Comparison of ENCODE assay signal across 6 cellular contexts in the genomic region with DNA sequence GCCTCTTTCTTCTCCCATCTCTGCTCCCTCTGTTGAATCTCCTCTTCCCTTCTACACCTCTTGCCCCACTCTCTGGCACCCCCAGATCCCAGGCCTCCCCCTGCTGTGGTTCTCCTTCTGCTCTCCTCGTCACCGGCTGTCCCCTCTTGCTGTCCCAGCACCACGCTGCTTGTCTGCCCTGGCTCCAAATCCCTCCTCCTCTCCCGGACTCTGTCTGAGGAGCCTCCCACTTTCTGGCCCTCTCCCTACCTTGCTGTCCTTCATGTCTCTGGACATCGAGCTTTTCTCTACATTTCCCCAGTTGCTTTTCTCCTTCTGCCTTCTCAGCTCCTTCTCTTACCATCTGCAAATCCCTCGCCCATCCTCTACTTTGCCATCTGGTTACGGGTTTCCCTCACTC. TPM values are rescaled to one million over a fixed set of nuclear protein-coding genes. Genes with fewer than 3 reads are reported as not detected.
DNase-seq lines count a peak whose midpoint lies in the region; ATAC-seq and TF ChIP-seq lines count a peak whose summit lies in the region.

No MANE protein-coding gene starts in this region.

- peaks cover 12% of the 10 kb centered on the region for H3K4me1 Mint-ChIP-seq in activated CD4-positive, alpha-beta T cell treated with anti-CD3 and anti-CD28 coated beads, Interleukin-2, amount 10 ng/mL, durations not matched to agents 24 days and 14 days

- peaks cover 47% of the 10 kb centered on the region for H3K36me3 Mint-ChIP-seq in activated CD4-positive, alpha-beta T cell treated with anti-CD3 and anti-CD28 coated beads, Interleukin-2, amount 10 ng/mL, durations not matched to agents 24 days and 14 days (ENCODE audit: low read depth)

- peaks cover 5% of the 10 kb centered on the region for H3K36me3 ChIP-seq in thoracic aorta

- no peaks in the 10 kb centered on the region for H3K27me3 ChIP-seq in thoracic aorta (replicated peaks; ENCODE audit: insufficient read depth)

- H3K27ac Mint-ChIP-seq in activated CD4-positive, alpha-beta T cell treated with anti-CD3 and anti-CD28 coated beads, Interleukin-2, amount 10 ng/mL, durations not matched to agents 24 days and 14 days: peak overlapping the region; percentile 26

- peak overlapping the region; percentile 87 for H3K4me3 Mint-ChIP-seq in activated CD4-positive, alpha-beta T cell treated with anti-CD3 and anti-CD28 coated beads, Interleukin-2, amount 10 ng/mL, durations not matched to agents 24 days and 14 days

- H3K9me3 Mint-ChIP-seq in activated CD4-positive, alpha-beta T cell treated with anti-CD3 and anti-CD28 coated beads, Interleukin-2, amount 10 ng/mL, durations not matched to agents 24 days and 14 days: peaks cover 27% of the 10 kb centered on the region

- peak overlapping the region; percentile 45 to 69 for H3K27ac ChIP-seq in thoracic aorta

- intact Hi-C loops in activated CD4-positive, alpha-beta T cell treated with anti-CD3 and anti-CD28 coated beads, Interleukin-2, amount 10 ng/mL, durations not matched to agents 24 days and 14 days (cut with micrococcal nuclease): loop anchor here (5.0 kb wide), 1 partner anchor 35 kb away; a partner anchor contains a TSS

- ATAC-seq in thoracic aorta (ENCODE audit: insufficient number of reproducible peaks, low FRiP score, low read depth): no peak

- TF ChIP-seq CTCF in fibroblast of villous mesenchyme (IDR thresholded peaks at IDR 0.05; ENCODE audit: insufficient read depth, low read depth, low read length) (no peak), thoracic aorta (IDR thresholded peaks at IDR 0.05) (no peak)

- no peaks in the 10 kb centered on the region for H3K27me3 Mint-ChIP-seq in activated CD4-positive, alpha-beta T cell treated with anti-CD3 and anti-CD28 coated beads, Interleukin-2, amount 10 ng/mL, durations not matched to agents 24 days and 14 days

- peaks cover 7 to 9% of the 10 kb centered on the region in 2 donors for H3K4me1 ChIP-seq in thoracic aorta (ENCODE audit: control insufficient read depth in 1 of 2, low read depth in 2 of 2)

- H3K4me3 ChIP-seq in fibroblast of villous mesenchyme (ENCODE audit: low read depth, low read length) (peak overlapping the region; percentile 75), thoracic aorta (peak overlapping the region; percentile 92)

- H3K9me3 ChIP-seq in thoracic aorta: peaks cover 3% of the 10 kb centered on the region

- DNase-seq in activated CD4-positive, alpha-beta T cell treated with anti-CD3 and anti-CD28 coated beads, Interleukin-2, amount 10 ng/mL, durations not matched to agents 24 days and 14 days: no peak
- DNase-seq in activated CD4-positive, alpha-beta T cell treated with anti-CD3 and anti-CD28 coated beads, Interleukin-2, amount 50 U/mL, for 48 hours: no peak
- DNase-seq in fibroblast of villous mesenchyme (ENCODE audit: low read depth) (no peak), thoracic aorta (ENCODE audit: low spot score) (no peak)
- DNase-seq in stimulated activated CD4-positive, alpha-beta T cell treated with anti-CD3 and anti-CD28 coated beads, Interleukin-1b, Interleukin-23, amount 100 ng/mL, for 48 hours: no peak
- DNase-seq in activated CD4-positive, alpha-beta T cell treated with anti-CD3 and anti-CD28 coated beads, Interleukin-2, amount 50 U/mL, for 4 hours: no peak

RNA-seq across cellular contexts. Expression of a gene that starts 1.3 kb away (rescaled TPM):
- 4.6 and 5.3 TPM in 2 replicates for total RNA-seq in activated CD4-positive, alpha-beta T cell treated with anti-CD3 and anti-CD28 coated beads, Interleukin-2, amount 10 ng/mL, durations not matched to agents 24 days and 14 days
- total RNA-seq in fibroblast of villous mesenchyme: 6.8 and 7.8 TPM in 2 replicates
- total RNA-seq in thoracic aorta: 10 to 100 TPM in 1 of 2 donors, 1 to 10 TPM in 1; 8.8 to 16.6 TPM

RNA-seq across cellular contexts. Expression of a gene that starts 24.9 kb away (rescaled TPM):
- 0.51 and 0.78 TPM in 2 replicates for total RNA-seq in activated CD4-positive, alpha-beta T cell treated with anti-CD3 and anti-CD28 coated beads, Interleukin-2, amount 10 ng/mL, durations not matched to agents 24 days and 14 days
- 2.2 and 2.6 TPM in 2 replicates for total RNA-seq in fibroblast of villous mesenchyme
- total RNA-seq in thoracic aorta: 1 to 10 TPM; 2.3 to 7.1 TPM

RNA-seq across cellular contexts. Expression of a gene that starts 35.6 kb away (rescaled TPM):
- 2.3 and 2.6 TPM in 2 replicates for total RNA-seq in activated CD4-positive, alpha-beta T cell treated with anti-CD3 and anti-CD28 coated beads, Interleukin-2, amount 10 ng/mL, durations not matched to agents 24 days and 14 days
- total RNA-seq in fibroblast of villous mesenchyme: 0.32 and 0.86 TPM in 2 replicates
- total RNA-seq in thoracic aorta: 1 to 10 TPM; 4.5 to 6.6 TPM

RNA-seq across cellular contexts. Expression of a gene that starts 54.4 kb away (rescaled TPM):
- total RNA-seq in activated CD4-positive, alpha-beta T cell treated with anti-CD3 and anti-CD28 coated beads, Interleukin-2, amount 10 ng/mL, durations not matched to agents 24 days and 14 days: 30.6 and 37.5 TPM in 2 replicates
- 25.4 and 31.1 TPM in 2 replicates for total RNA-seq in fibroblast of villous mesenchyme
- 10 to 100 TPM; 32.9 to 67.2 TPM for total RNA-seq in thoracic aorta
